9 cellular contexts compared by ENCODE assay signal in genomic region chr10:6382081-6382480, GRCh38.
DNase-seq lines count a peak whose midpoint lies in the region; ATAC-seq and TF ChIP-seq lines count a peak whose summit lies in the region.
"Had no signal": no experiment of that assay in that cellular context is flagged by ENCODE, and none has a peak within 500 bp of the region (broad histone marks: within the 10 kb centered on the region; RNA-seq: fewer than 3 reads in every experiment).

No MANE protein-coding gene starts in this region.

- H3K9me3 Mint-ChIP-seq in activated naive CD4-positive, alpha-beta T cell treated with anti-CD3 and anti-CD28 coated beads, Interleukin-2, amount 50 U/mL, for 72 hours = peaks cover 22 to 40% of the 10 kb centered on the region in 2 donors

- no peaks in the 10 kb centered on the region for H3K9me3 ChIP-seq in mucosa of rectum (ENCODE audit: control insufficient read depth in 2 of 2, low read length in 2 of 2)

- DNase-seq in GM20000 (ENCODE audit: low spot score) (peak; percentile 40), LHCN-M2 (ENCODE audit: low read depth) (peak; percentile 94), mesendoderm (no peak), EL (no peak), SK-N-DZ (ENCODE audit: low spot score) (no peak), DMS153 (lab: John Stamatoyannopoulos, UW) (no peak)
- DNase-seq in activated naive CD4-positive, alpha-beta T cell treated with anti-CD3 and anti-CD28 coated beads, Interleukin-2, amount 50 U/mL, for 72 hours (ENCODE audit: low spot score in 2 of 2) = peak in 1 of 2 donors; percentile 42

- H3K27ac Mint-ChIP-seq in activated naive CD4-positive, alpha-beta T cell treated with anti-CD3 and anti-CD28 coated beads, Interleukin-2, amount 50 U/mL, for 72 hours = peak overlapping the region; percentile 39 to 70

- no peaks in the 10 kb centered on the region for H3K27me3 ChIP-seq in mucosa of rectum (ENCODE audit: control insufficient read depth in 2 of 2, insufficient read depth in 2 of 2, low read length in 2 of 2)
- H3K27me3 ChIP-seq in mesendoderm (ENCODE audit: insufficient read depth, low read length, poor library complexity) = no peaks in the 10 kb centered on the region

- H3K23ac ChIP-seq in mesendoderm (ENCODE audit: low read length) = no peak overlapping the region

- H3K79me1 ChIP-seq in mesendoderm (ENCODE audit: low read length) = no peaks in the 10 kb centered on the region

- H3K27ac ChIP-seq in mucosa of rectum (ENCODE audit: low read depth in 2 of 2, low read length in 2 of 2) (peak overlapping the region; percentile 26 to 56), mesendoderm (ENCODE audit: low read depth, low read length) (no peak overlapping the region)
- H3K27ac ChIP-seq: SK-N-MC had no signal

- no peak overlapping the region for H3K4ac ChIP-seq in mesendoderm (ENCODE audit: low read depth, low read length)

- H2AK5ac ChIP-seq in mesendoderm (ENCODE audit: low read length) = no peak overlapping the region

- H2BK15ac ChIP-seq in mesendoderm (replicated peaks; ENCODE audit: low read depth) = no peak overlapping the region

- H3K4me2 ChIP-seq in mesendoderm (ENCODE audit: low read length) = no peak overlapping the region

- no peak overlapping the region for H4K8ac ChIP-seq in mesendoderm (ENCODE audit: low read depth, low read length)

- H3K4me3 ChIP-seq in mucosa of rectum (ENCODE audit: low read length in 2 of 2) (peak overlapping the region; percentile 15 to 34), mesendoderm (ENCODE audit: low read length) (no peak overlapping the region)
- H3K4me3 ChIP-seq: SK-N-MC had no signal

- ATAC-seq in activated naive CD4-positive, alpha-beta T cell treated with anti-CD3 and anti-CD28 coated beads, Interleukin-2, amount 50 U/mL, for 72 hours = peak; percentile 83 to 89

- WGBS in mesendoderm (ENCODE audit: extremely low coverage, insufficient coverage, low lambda C conversion rate) = no CpG with 5 or more reads among the region's 7 CpGs

- peaks cover 0 to 5% of the 10 kb centered on the region in 2 donors for H3K4me1 ChIP-seq in mucosa of rectum (ENCODE audit: control insufficient read depth in 2 of 2, insufficient read depth in 2 of 2, low read length in 2 of 2)
- H3K4me1 ChIP-seq in mesendoderm (ENCODE audit: control insufficient read depth, low read depth, low read length) = no peaks in the 10 kb centered on the region

- no peak overlapping the region for H2BK120ac ChIP-seq in mesendoderm (ENCODE audit: low read depth, low read length)

- H3K79me2 ChIP-seq in mesendoderm (ENCODE audit: control insufficient read depth, insufficient read depth, low read length) = no peaks in the 10 kb centered on the region

- no peak for TF ChIP-seq CTCF in GM20000 (IDR thresholded peaks at IDR 0.05; ENCODE audit: extremely low read depth, missing control alignments)

- peaks cover 28 to 69% of the 10 kb centered on the region in 2 donors for H3K36me3 Mint-ChIP-seq in activated naive CD4-positive, alpha-beta T cell treated with anti-CD3 and anti-CD28 coated beads, Interleukin-2, amount 50 U/mL, for 72 hours

- no peak overlapping the region for H3K56ac ChIP-seq in mesendoderm (ENCODE audit: low read length)

- no peak overlapping the region for H3K18ac ChIP-seq in mesendoderm (ENCODE audit: low read length)

- H2BK5ac ChIP-seq in mesendoderm (ENCODE audit: low read length) = no peak overlapping the region

- no peak overlapping the region for H4K5ac ChIP-seq in mesendoderm (ENCODE audit: low read length)

- H3K9ac ChIP-seq in mucosa of rectum (ENCODE audit: low read depth in 1 of 2, low read length in 2 of 2) (no peak overlapping the region), mesendoderm (ENCODE audit: low read length) (no peak overlapping the region)

- H3K36me3 ChIP-seq in mucosa of rectum (ENCODE audit: control insufficient read depth in 2 of 2, insufficient read depth in 2 of 2, low read length in 2 of 2) (no peaks in the 10 kb centered on the region), mesendoderm (ENCODE audit: control insufficient read depth, insufficient read depth, low read length) (no peaks in the 10 kb centered on the region)

Comparison
In these comparisons a context has a peak if more than half of its experiments do, and no peak if none do; other contexts are left out.
1. DNase-seq: peak in GM20000 (single experiment) and LHCN-M2 (single experiment); none in mesendoderm (single experiment), EL (single experiment), SK-N-DZ (single experiment) and DMS153 (single experiment).